In genomic region chr6:138374815-138375214, GRCh38 we compare ENCODE assay signal across 23 cellular contexts. TPM values are rescaled to one million over a fixed set of nuclear protein-coding genes. Genes with fewer than 3 reads are reported as not detected.
DNase-seq lines count a peak whose midpoint lies in the region; ATAC-seq, FAIRE-seq and TF ChIP-seq lines count a peak whose summit lies in the region.
"Had no signal": no experiment of that assay in that cellular context is flagged by ENCODE, and none has a peak within 500 bp of the region (broad histone marks: within the 10 kb centered on the region; RNA-seq: fewer than 3 reads in every experiment).

No MANE protein-coding gene starts in this region.

- 0 out of 2 replicates have a peak overlapping the region, but pooled peaks have one; percentile 15 for H2AFZ ChIP-seq in GM23338
- no peak overlapping the region for H2AFZ ChIP-seq in K562 (ENCODE audit: low read depth, low read length)

- TF ChIP-seq RAD21 in K562 (CRISPR knock-in tag; conservative IDR thresholded peaks at IDR 0.05 in 1 of 2, IDR thresholded peaks at IDR 0.05 in 1 of 2): no peak

- peaks cover 25% of the 10 kb centered on the region for H3K4me1 ChIP-seq in GM23338 (ENCODE audit: insufficient read depth)
- peaks cover 6% of the 10 kb centered on the region for H3K4me1 ChIP-seq in HEK293 (ENCODE audit: control insufficient read depth, insufficient read depth, low read length)
- peaks cover 4 to 20% of the 10 kb centered on the region in 2 experiments for H3K4me1 ChIP-seq in K562 (replicated peaks in 1 of 2; ENCODE audit: control insufficient read depth in 2 of 2, insufficient read depth in 2 of 2, low read length in 2 of 2)
- H3K4me1 ChIP-seq: HAP-1 had no signal

- H3K27ac ChIP-seq in GM23338 (ENCODE audit: low read depth) (no peak overlapping the region), HEK293 (ENCODE audit: extremely low read depth, low read depth, low read length) (no peak overlapping the region), K562 (ENCODE audit: extremely low read depth, low read depth, low read length) (no peak overlapping the region)

- BruUV-seq in K562 (replicated peaks; lab: Mats Ljungman, UMichigan): no TSS peak

- CTCF ChIA-PET in HEK293 (lab: Yijun Ruan, JAX) (interaction anchor here (1.3 kb wide), 1 partner anchor 11 kb away, joined by 4 read pairs; no protein-coding TSS in a partner anchor), K562 (lab: Yijun Ruan, JAX; ENCODE audit: low intra/inter-chr PET ratio) (no interaction called here)

- no peak for FAIRE-seq in K562 (lab: Jason Lieb, UNC)
- FAIRE-seq: GM12891, GM18507, H54 had no signal

- H4K20me1 ChIP-seq in GM23338 (replicated peaks; ENCODE audit: insufficient read depth) (no peaks in the 10 kb centered on the region), K562 (replicated peaks; ENCODE audit: control insufficient read depth, insufficient read depth, low read length) (no peaks in the 10 kb centered on the region)

- H3K9me1 ChIP-seq in K562 (ENCODE audit: control insufficient read depth, insufficient read depth, low read length): no peaks in the 10 kb centered on the region

- no peak for TF ChIP-seq POLR2A in K562 (conservative IDR thresholded peaks at IDR 0.05)

- TF ChIP-seq CTCF in GM23338 (conservative IDR thresholded peaks at IDR 0.05; ENCODE audit: low read depth in 2 of 2) (no peak), HEK293 (tag by site-specific recombination; IDR thresholded peaks at IDR 0.05) (no peak), K562 (IDR thresholded peaks at IDR 0.05 in 2 of 3, conservative IDR thresholded peaks at IDR 0.05 in 1 of 3; ENCODE audit: insufficient read depth in 2 of 3, low read depth in 1 of 3, low read length in 3 of 3) (no peak)

- ATAC-seq in GM23338 (no peak), K562 (no peak), left lobe of liver (no peak)
- no peak for ATAC-seq in activated CD4-positive, CD25-positive, alpha-beta regulatory T cell treated with anti-CD3 and anti-CD28 coated beads, Interleukin-2, amount 50 U/mL, for 24 hours

- H3K9ac ChIP-seq in K562 (ENCODE audit: insufficient read depth in 1 of 2, low read depth in 2 of 2, low read length in 2 of 2): no peak overlapping the region

- no peak for TF ChIP-seq EP300 in K562 (IDR thresholded peaks at IDR 0.05; ENCODE audit: low read length)

- no peak for DNase-seq in GM23338 (ENCODE audit: low spot score)
- DNase-seq in K562 (ENCODE audit: extremely low read depth in 1 of 4, low spot score in 3 of 4): no peak
- no peak for DNase-seq in left lobe of liver (ENCODE audit: low spot score)
- no peak for DNase-seq in islet precursor cell
- DNase-seq: C1 segment of cervical spinal cord; Calu3; CD4-positive, alpha-beta memory T cell; COR-L47; DMS53; DMS79 treated with DMSO at 0.1 percent for 48 hours; GF-D8; GOT3 had no signal

- H3K9me2 ChIP-seq in GM23338 (ENCODE audit: insufficient read depth): no peaks in the 10 kb centered on the region

- H3K79me2 ChIP-seq in GM23338 (replicated peaks; ENCODE audit: insufficient read depth): no peaks in the 10 kb centered on the region
- no peaks in the 10 kb centered on the region for H3K79me2 ChIP-seq in K562 (ENCODE audit: control insufficient read depth, insufficient read depth, low read length)

- H3K36me3 ChIP-seq in GM23338 (ENCODE audit: insufficient read depth) (no peaks in the 10 kb centered on the region), HEK293 (ENCODE audit: control insufficient read depth in 2 of 2, insufficient read depth in 1 of 2, low read length in 2 of 2) (no peaks in the 10 kb centered on the region), K562 (ENCODE audit: control insufficient read depth, insufficient read depth, low read length) (no peaks in the 10 kb centered on the region)
- H3K36me3 ChIP-seq: HAP-1 had no signal

- H3K27me3 Mint-ChIP-seq in GM23338 (ENCODE audit: insufficient read depth, low read depth, poor library complexity): peaks cover under 1% of the 10 kb centered on the region

- H3K9me3 Mint-ChIP-seq in GM23338: no peaks in the 10 kb centered on the region; the same call in 2 of the 3 replicates
- H3K9me3 Mint-ChIP-seq: CD4-positive, alpha-beta memory T cell had no signal

- POLR2A ChIA-PET in HEK293 (lab: Yijun Ruan, JAX) (no interaction called here), K562 (lab: Yijun Ruan, JAX) (no interaction called here)

- H3K9me3 ChIP-seq in HEK293 (ENCODE audit: control insufficient read depth, insufficient read depth, low read depth, low read length) (no peaks in the 10 kb centered on the region), K562 (replicated peaks; ENCODE audit: control insufficient read depth, insufficient read depth, low read depth, low read length) (no peaks in the 10 kb centered on the region)
- H3K9me3 ChIP-seq: HAP-1 had no signal

- no peak overlapping the region for H3K4me2 ChIP-seq in GM23338
- H3K4me2 ChIP-seq in K562 (ENCODE audit: insufficient read depth, low read length): no peak overlapping the region

- peaks cover 31% of the 10 kb centered on the region for H3K4me1 Mint-ChIP-seq in GM23338

- 0% methylated on average over 2 of the region's 2 CpGs for WGBS in K562 (ENCODE audit: insufficient coverage, low coverage, missing lambda C conversion rate)

- H3K27me3 ChIP-seq in GM23338 (ENCODE audit: insufficient read depth) (no peaks in the 10 kb centered on the region), K562 (ENCODE audit: control insufficient read depth in 2 of 2, insufficient read depth in 2 of 2, low read length in 2 of 2) (peaks cover 8 to 10% of the 10 kb centered on the region in 2 experiments; a peak in 4 of 5 replicates)

- no peak overlapping the region for H3K27ac Mint-ChIP-seq in GM23338
- H3K27ac Mint-ChIP-seq: CD4-positive, alpha-beta memory T cell had no signal

- H3K4me3 ChIP-seq in GM23338 (no peak overlapping the region), HEK293 (ENCODE audit: low read depth, low read length) (no peak overlapping the region), K562 (no peak overlapping the region)
- H3K4me3 ChIP-seq: HAP-1 had no signal

- in situ Hi-C loops in K562 (cut with MboI): no loop called here

- intact Hi-C loops in K562 (cut with micrococcal nuclease): no loop called here

- H3F3A ChIP-seq in GM23338 (replicated peaks; ENCODE audit: low read depth): no peaks in the 10 kb centered on the region

- no peaks in the 10 kb centered on the region for H3K36me3 Mint-ChIP-seq in GM23338 (ENCODE audit: low read depth)
- H3K36me3 Mint-ChIP-seq: CD4-positive, alpha-beta memory T cell had no signal

- no peak overlapping the region for H3K4me3 Mint-ChIP-seq in GM23338
- H3K4me3 Mint-ChIP-seq: CD4-positive, alpha-beta memory T cell had no signal

TF ChIP-seq in GM23338, 12 proteins besides CTCF, POLR2A, EP300 and RAD21 (continues in another document):
- TF ChIP-seq POLR2AphosphoS5 (IDR thresholded peaks at IDR 0.05; ENCODE audit: low read depth) (no peak), JUNB (IDR thresholded peaks at IDR 0.05; ENCODE audit: unreplicated experiment) (no peak)

TF ChIP-seq in K562, 482 proteins besides CTCF, POLR2A, EP300 and RAD21 (continues in another document):
- no peak for TF ChIP-seq BMI1 (IDR thresholded peaks at IDR 0.05; ENCODE audit: low read length)
- no peak for TF ChIP-seq NR4A1 (CRISPR knock-in tag; IDR thresholded peaks at IDR 0.05)
- TF ChIP-seq NR4A1 (tag; IDR thresholded peaks at IDR 0.05): peak; percentile 60

RNA-seq across cellular contexts. Expression of gene SMIM28, which starts 2.9 kb away (rescaled TPM):
- not detected in 2 replicates for total RNA-seq in GM23338 (2014; rRNA removed; shearing (Covaris generic))
- polyA plus RNA-seq in GM23338 (2016; fragmentation: Nextera tagmentation; extraction: Ambion mirVana): not detected in 2 replicates
- not detected in 2 replicates for total RNA-seq in K562 (2011; cell fraction: chromatin; rRNA removed; ENCODE audit: low replicate concordance)
- not detected in 2 replicates for total RNA-seq in K562 (2011; cell fraction: nucleolus; rRNA removed)
- total RNA-seq in K562 (2011; cell fraction: nucleoplasm; rRNA removed): not detected in 2 replicates
- total RNA-seq in K562 (2014; rRNA removed): not detected in 2 replicates
- total RNA-seq in K562 (2014; rRNA removed; fragmentation: Illumina TruSeq; extraction: Trizol): not detected in 2 replicates
- not detected in 2 replicates for total RNA-seq in K562 (2015; rRNA removed; fragmentation: Illumina TruSeq; extraction: Trizol)
- not detected in 2 replicates for total RNA-seq in K562 (2021)
- polyA plus RNA-seq in K562 (2011; rRNA removed): not detected in 2 replicates
- polyA plus RNA-seq in K562 (2011; cell fraction: cytosol; rRNA removed): not detected in 2 replicates
- not detected in 2 replicates for polyA plus RNA-seq in K562 (2011; cell fraction: nucleus; rRNA removed)
- not detected in 2 replicates for polyA plus RNA-seq in K562 (2012)
- not detected in 2 replicates for polyA plus RNA-seq in K562 (2014; fragmentation: Illumina TruSeq; extraction: Trizol)
- not detected for polyA plus RNA-seq in K562 (2014; fragmentation: Nextera tagmentation; extraction: Ambion mirVana)
- polyA plus RNA-seq in K562 (2014; rRNA removed): not detected in 2 replicates
- polyA minus RNA-seq in K562 (2011; rRNA and poly(A)+ RNA removed): not detected in 2 replicates
- polyA minus RNA-seq in K562 (2011; cell fraction: cytosol; rRNA and poly(A)+ RNA removed): not detected in 2 replicates
- polyA minus RNA-seq in K562 (2011; cell fraction: nucleus; rRNA and poly(A)+ RNA removed): not detected in 2 replicates
- total RNA-seq in left lobe of liver: not detected
- total RNA-seq: A172; A673; Calu3; CD4-positive, alpha-beta memory T cell; Daoy; G401 had no signal
- polyA plus RNA-seq: BJ; CD4-positive, alpha-beta memory T cell had no signal

RNA-seq across cellular contexts. Expression of gene HEBP2, which starts 29.2 kb away (rescaled TPM):
- total RNA-seq in GM23338 (2014; rRNA removed; shearing (Covaris generic)): 14.7 and 25.6 TPM in 2 replicates
- polyA plus RNA-seq in GM23338 (2016; fragmentation: Nextera tagmentation; extraction: Ambion mirVana) (118 and 127 TPM in 2 replicates), K562 (2011; rRNA removed) (30.9 and 36.9 TPM in 2 replicates), K562 (2014; fragmentation: Illumina TruSeq; extraction: Trizol) (11.6 and 12.4 TPM in 2 replicates), K562 (2014; fragmentation: Nextera tagmentation; extraction: Ambion mirVana) (10 to 100 TPM in 1 of 2 experiments, 1 to 10 TPM in 1; 8.5 to 14.5 TPM), K562 (2014; rRNA removed) (45.4 and 46.6 TPM in 2 replicates)
- 3.8 and 7.0 TPM in 2 replicates for total RNA-seq in K562 (2011; cell fraction: chromatin; rRNA removed; ENCODE audit: low replicate concordance)
- total RNA-seq in K562 (2011; cell fraction: nucleolus; rRNA removed): 2.6 and 2.8 TPM in 2 replicates
- total RNA-seq in K562 (2011; cell fraction: nucleoplasm; rRNA removed): 5.9 and 6.8 TPM in 2 replicates
- total RNA-seq in K562 (2014; rRNA removed) (62.9 and 64.7 TPM in 2 replicates), K562 (2014; rRNA removed; fragmentation: Illumina TruSeq; extraction: Trizol) (38.8 and 40.8 TPM in 2 replicates), K562 (2015; rRNA removed; fragmentation: Illumina TruSeq; extraction: Trizol) (17.0 and 17.9 TPM in 2 replicates), K562 (2021) (63.7 and 64.7 TPM in 2 replicates), left lobe of liver (73.4 TPM)
- polyA plus RNA-seq in K562 (2011; cell fraction: cytosol; rRNA removed): 7.4 and 33.2 TPM in 2 replicates
- polyA plus RNA-seq in K562 (2011; cell fraction: nucleus; rRNA removed): 7.2 and 7.6 TPM in 2 replicates
- 44.8 and 49.3 TPM in 2 replicates for polyA plus RNA-seq in K562 (2012)
- 6.0 and 7.6 TPM in 2 replicates for polyA minus RNA-seq in K562 (2011; rRNA and poly(A)+ RNA removed)
- polyA minus RNA-seq in K562 (2011; cell fraction: cytosol; rRNA and poly(A)+ RNA removed): 2.9 and 6.4 TPM in 2 replicates
- polyA minus RNA-seq in K562 (2011; cell fraction: nucleus; rRNA and poly(A)+ RNA removed): 2.3 and 4.7 TPM in 2 replicates
